In genomic region chr17:43389022-43389947, GRCh38 we compare ENCODE assay signal across 8 cellular contexts. TPM values are rescaled to one million over a fixed set of nuclear protein-coding genes. Genes with fewer than 3 reads are reported as not detected.
DNase-seq lines count a peak whose midpoint lies in the region; ATAC-seq and TF ChIP-seq lines count a peak whose summit lies in the region.

No MANE protein-coding gene starts in this region.

- ATAC-seq in HG03135 (IDR thresholded peaks at IDR 0.05; ENCODE audit: unreplicated experiment), result peak; percentile 34
- ATAC-seq in activated CD4-positive, alpha-beta T cell treated with anti-CD3 and anti-CD28 coated beads for 36 hours, result peak; percentile 81
- ATAC-seq in left colon, result peak; percentile 67
- no peak for ATAC-seq in HG02870 (IDR thresholded peaks at IDR 0.05; ENCODE audit: unreplicated experiment)

- CTCF ChIA-PET in activated CD4-positive, alpha-beta T cell treated with anti-CD3 and anti-CD28 coated beads for 36 hours (lab: Charles Lee), result interaction anchor here (0.6 to 5.7 kb wide), 4 partner anchors 9 to 391 kb away, joined by 3 to 58 read pairs (median 14); partner anchors contain the start of genes ARL4D, DHX8 and RPL27

- no peaks in the 10 kb centered on the region for H3K36me3 Mint-ChIP-seq in activated CD4-positive, alpha-beta T cell treated with anti-CD3 and anti-CD28 coated beads for 36 hours (ENCODE audit: low read depth)
- no peaks in the 10 kb centered on the region for H3K36me3 Mint-ChIP-seq in chondrocyte (ENCODE audit: low read depth)

- peak overlapping the region; percentile 98 for H3K27ac Mint-ChIP-seq in activated CD4-positive, alpha-beta T cell treated with anti-CD3 and anti-CD28 coated beads for 36 hours
- H3K27ac Mint-ChIP-seq in chondrocyte (ENCODE audit: unreplicated experiment), result peak overlapping the region; percentile 100

- intact Hi-C loops in activated CD4-positive, alpha-beta T cell treated with anti-CD3 and anti-CD28 coated beads for 36 hours (cut with DNase I, micrococcal nuclease), result loop anchor here (1.0 to 5.0 kb wide), 7 partner anchors 21 to 364 kb away; partner anchors contain the start of genes DHX8 (in 2 of the 2), ETV4 (in 1 of the 2), NBR1 (in 1 of the 2) and RND2 (in 1 of the 2)
- intact Hi-C loops in left colon (cut with DNase I, micrococcal nuclease), result no loop called here

- H3K9me3 Mint-ChIP-seq in activated CD4-positive, alpha-beta T cell treated with anti-CD3 and anti-CD28 coated beads for 36 hours (ENCODE audit: low read depth), result no peaks in the 10 kb centered on the region
- no peaks in the 10 kb centered on the region for H3K9me3 Mint-ChIP-seq in chondrocyte (ENCODE audit: low read depth)

- TF ChIP-seq CTCF in chondrocyte (IDR thresholded peaks at IDR 0.05), result peak; percentile 95

- no peaks in the 10 kb centered on the region for H3K27me3 Mint-ChIP-seq in activated CD4-positive, alpha-beta T cell treated with anti-CD3 and anti-CD28 coated beads for 36 hours
- H3K27me3 Mint-ChIP-seq in chondrocyte (ENCODE audit: low read depth), result no peaks in the 10 kb centered on the region

- in situ Hi-C loops in G401 (cut with HindIII; ENCODE audit: low sequenced_read_pairs), result no loop called here

- POLR2A ChIA-PET in activated CD4-positive, alpha-beta T cell treated with anti-CD3 and anti-CD28 coated beads for 36 hours (lab: Charles Lee), result interaction anchor here (1.2 to 4.1 kb wide), 7 partner anchors 10 to 392 kb away, joined by 5 to 148 read pairs (median 12); partner anchors contain the start of genes ARL4D, DHX8 and RPL27

- DNase-seq in G401 (ENCODE audit: low spot score), result peak; percentile 89
- peak; percentile 62 for DNase-seq in NCI-H446 treated with DMSO at 0.1 percent for 48 hours (lab: John Stamatoyannopoulos, UW)
- DNase-seq in activated CD4-positive, alpha-beta T cell treated with anti-CD3 and anti-CD28 coated beads for 36 hours, result peak; percentile 90
- no peak for DNase-seq in chondrocyte (ENCODE audit: low spot score)
- peak; percentile 87 to 91 for DNase-seq in left colon
- peak; percentile 87 for DNase-seq in stimulated activated CD4-positive, alpha-beta T cell treated with anti-CD3 and anti-CD28 coated beads, Interleukin-1b, Interleukin-23, amount 100 ng/mL, for 48 hours

- peak overlapping the region; percentile 80 for H3K4me3 Mint-ChIP-seq in activated CD4-positive, alpha-beta T cell treated with anti-CD3 and anti-CD28 coated beads for 36 hours
- H3K4me3 Mint-ChIP-seq in chondrocyte (ENCODE audit: unreplicated experiment), result peak overlapping the region; percentile 96

- peaks cover 19% of the 10 kb centered on the region for H3K4me1 Mint-ChIP-seq in activated CD4-positive, alpha-beta T cell treated with anti-CD3 and anti-CD28 coated beads for 36 hours
- H3K4me1 Mint-ChIP-seq in chondrocyte (ENCODE audit: low read depth), result peaks cover 28% of the 10 kb centered on the region

RNA-seq across cellular contexts. Expression of gene ARL4D, which starts 9.5 kb away (rescaled TPM):
- total RNA-seq in G401 (2014; rRNA removed; shearing (Covaris generic)), result 16.7 and 17.6 TPM in 2 replicates
- 1 to 10 TPM; 2.0 to 2.3 TPM for total RNA-seq in activated CD4-positive, alpha-beta T cell treated with anti-CD3 and anti-CD28 coated beads for 36 hours
- total RNA-seq in chondrocyte (33.8 to 38.0 TPM (median 37.5 TPM) in 3 replicates), left colon (1 to 10 TPM; 1.5 to 7.3 TPM)

Comparison
In these comparisons a context has a peak if more than half of its experiments do, and no peak if none do; other contexts are left out.
1. intact Hi-C loops: an anchor here in activated CD4-positive, alpha-beta T cell treated with anti-CD3 and anti-CD28 coated beads for 36 hours (1.0 to 5.0 kb wide); none called in left colon.